Comparison of ENCODE assay signal across 16 cellular contexts in genomic region chr9:136558373-136558772, GRCh38. TPM values are rescaled to one million over a fixed set of nuclear protein-coding genes. Genes with fewer than 3 reads are reported as not detected.
DNase-seq lines count a peak whose midpoint lies in the region; ATAC-seq, FAIRE-seq and TF ChIP-seq lines count a peak whose summit lies in the region.
"Had no signal": no experiment of that assay in that cellular context is flagged by ENCODE, and none has a peak within 500 bp of the region (broad histone marks: within the 10 kb centered on the region; RNA-seq: fewer than 3 reads in every experiment).

No MANE protein-coding gene starts in this region.

- H3K27me3 Mint-ChIP-seq in Caco-2 (ENCODE audit: insufficient read depth, unreplicated experiment): no peaks in the 10 kb centered on the region
- H3K27me3 Mint-ChIP-seq in natural killer cell treated with Interleukin-12 subunit alpha and Interleukin-12 subunit beta and Interleukin-15 and Interleukin-18, amount 100 ng/mL, for 72 hours: no peaks in the 10 kb centered on the region
- H3K27me3 Mint-ChIP-seq in activated T-helper 17 cell treated with anti-CD3 and anti-CD28 coated beads, Interleukin-2, amount 50 U/mL, for 72 hours: no peaks in the 10 kb centered on the region

- H3K4me1 Mint-ChIP-seq in Caco-2 (ENCODE audit: low read depth, unreplicated experiment): no peaks in the 10 kb centered on the region
- H3K4me1 Mint-ChIP-seq in natural killer cell treated with Interleukin-12 subunit alpha and Interleukin-12 subunit beta and Interleukin-15 and Interleukin-18, amount 100 ng/mL, for 72 hours (ENCODE audit: low read depth in 2 of 2): peaks cover 11 to 13% of the 10 kb centered on the region in 2 donors
- no peaks in the 10 kb centered on the region for H3K4me1 Mint-ChIP-seq in activated T-helper 17 cell treated with anti-CD3 and anti-CD28 coated beads, Interleukin-2, amount 50 U/mL, for 72 hours

- peak overlapping the region; percentile 32 to 35 for H3K27ac ChIP-seq in breast epithelium
- H3K27ac ChIP-seq: psoas muscle had no signal

- intact Hi-C loops in Caco-2 (cut with micrococcal nuclease; ENCODE audit: unreplicated experiment): no loop called here
- intact Hi-C loops in breast epithelium (cut with DNase I; ENCODE audit: low total_unique reads): loop anchor here (5.0 kb wide), 1 partner anchor 621 kb away; no protein-coding TSS in a partner anchor

- DNase-seq in Caco-2 (no peak), NB4 (ENCODE audit: low read depth) (peak; percentile 73), breast epithelium (ENCODE audit: low spot score in 2 of 2) (no peak), D721Med (ENCODE audit: insufficient read length, low spot score) (no peak), iPS-NIHi7 (ENCODE audit: extremely low spot score) (no peak)
- no peak for DNase-seq in natural killer cell treated with Interleukin-12 subunit alpha and Interleukin-12 subunit beta and Interleukin-15 and Interleukin-18, amount 100 ng/mL, for 72 hours (ENCODE audit: low spot score)
- no peak for DNase-seq in stimulated activated CD4-positive, alpha-beta T cell treated with anti-CD3 and anti-CD28 coated beads, Interleukin-12 subunit alpha, Interleukin-12 subunit beta, amount 100 ng/mL, for 4 hours
- DNase-seq: activated CD4-positive, alpha-beta T cell treated with anti-CD3 and anti-CD28 coated beads, Interleukin-2, amount 50 U/mL, for 1 hour; activated effector memory CD4-positive, alpha-beta T cell treated with anti-CD3 and anti-CD28 coated beads, Interleukin-2, amount 50 U/mL, for 16 hours; mesendoderm; NCI-H2029 treated with DMSO at 0.1 percent for 48 hours; stimulated activated CD4-positive, alpha-beta T cell treated with anti-CD3 and anti-CD28 coated beads, Interleukin-2, amount 100 ng/mL, for 24 hours; stimulated activated naive CD4-positive, alpha-beta T cell had no signal

- no peak for ATAC-seq in natural killer cell treated with Interleukin-12 subunit alpha and Interleukin-12 subunit beta and Interleukin-15 and Interleukin-18, amount 100 ng/mL, for 72 hours
- ATAC-seq in activated T-helper 17 cell treated with anti-CD3 and anti-CD28 coated beads, Interleukin-2, amount 50 U/mL, for 72 hours (replicated peaks): no peak

- CTCF ChIA-PET in Caco-2 (lab: Charles Lee): no interaction called here

- H3K4me3 Mint-ChIP-seq in Caco-2 (ENCODE audit: unreplicated experiment): no peak overlapping the region
- peak overlapping the region; percentile 19 for H3K4me3 Mint-ChIP-seq in natural killer cell treated with Interleukin-12 subunit alpha and Interleukin-12 subunit beta and Interleukin-15 and Interleukin-18, amount 100 ng/mL, for 72 hours
- no peak overlapping the region for H3K4me3 Mint-ChIP-seq in activated T-helper 17 cell treated with anti-CD3 and anti-CD28 coated beads, Interleukin-2, amount 50 U/mL, for 72 hours

- peak overlapping the region; percentile 0 for H3K27ac Mint-ChIP-seq in Caco-2 (ENCODE audit: unreplicated experiment)
- H3K27ac Mint-ChIP-seq in natural killer cell treated with Interleukin-12 subunit alpha and Interleukin-12 subunit beta and Interleukin-15 and Interleukin-18, amount 100 ng/mL, for 72 hours: peak overlapping the region in 1 of 2 donors; percentile 8
- no peak overlapping the region for H3K27ac Mint-ChIP-seq in activated T-helper 17 cell treated with anti-CD3 and anti-CD28 coated beads, Interleukin-2, amount 50 U/mL, for 72 hours

- H3K36me3 Mint-ChIP-seq in Caco-2 (ENCODE audit: insufficient read depth, unreplicated experiment): peaks cover 26% of the 10 kb centered on the region
- no peaks in the 10 kb centered on the region for H3K36me3 Mint-ChIP-seq in natural killer cell treated with Interleukin-12 subunit alpha and Interleukin-12 subunit beta and Interleukin-15 and Interleukin-18, amount 100 ng/mL, for 72 hours
- H3K36me3 Mint-ChIP-seq in activated T-helper 17 cell treated with anti-CD3 and anti-CD28 coated beads, Interleukin-2, amount 50 U/mL, for 72 hours (ENCODE audit: low read depth): no peaks in the 10 kb centered on the region

- H3K9me3 Mint-ChIP-seq in Caco-2 (ENCODE audit: unreplicated experiment): peaks cover 24% of the 10 kb centered on the region
- H3K9me3 Mint-ChIP-seq in natural killer cell treated with Interleukin-12 subunit alpha and Interleukin-12 subunit beta and Interleukin-15 and Interleukin-18, amount 100 ng/mL, for 72 hours: no peaks in the 10 kb centered on the region
- no peaks in the 10 kb centered on the region for H3K9me3 Mint-ChIP-seq in activated T-helper 17 cell treated with anti-CD3 and anti-CD28 coated beads, Interleukin-2, amount 50 U/mL, for 72 hours

- no peak for FAIRE-seq in D721Med (lab: Jason Lieb, UNC)
- FAIRE-seq: endometrium had no signal

- no TSS peak for BruUV-seq in Caco-2 (replicated peaks; lab: Mats Ljungman, UMichigan)

- POLR2A ChIA-PET in Caco-2 (lab: Charles Lee): interaction anchor here (0.6 kb wide), 1 partner anchor 776 kb away, joined by 6 read pairs; no protein-coding TSS in a partner anchor

- TF ChIP-seq POLR2A in NB4 (IDR thresholded peaks at IDR 0.05; ENCODE audit: extremely low read depth, insufficient read length) (no peak), breast epithelium (IDR thresholded peaks at IDR 0.05) (no peak)

- peaks cover 33% of the 10 kb centered on the region for H3K9me3 ChIP-seq in Caco-2
- H3K9me3 ChIP-seq in breast epithelium: peaks cover 0 to 5% of the 10 kb centered on the region in 2 donors
- H3K9me3 ChIP-seq: psoas muscle had no signal

- H3K4me3 ChIP-seq in Caco-2 (ENCODE audit: low read depth, low read length) (no peak overlapping the region), NB4 (ENCODE audit: low read depth, low read length) (no peak overlapping the region), breast epithelium (no peak overlapping the region)
- H3K4me3 ChIP-seq: psoas muscle had no signal

- TF ChIP-seq CTCF in Caco-2 (IDR thresholded peaks at IDR 0.05; ENCODE audit: insufficient read depth in 1 of 2, low read depth in 1 of 2, low read length in 1 of 2, severe bottlenecking in 1 of 2, unreplicated experiment in 1 of 2) (no peak), NB4 (IDR thresholded peaks at IDR 0.05; ENCODE audit: low read depth, low read length) (no peak), breast epithelium (IDR thresholded peaks at IDR 0.05) (no peak), D721Med (IDR thresholded peaks at IDR 0.05; ENCODE audit: insufficient read depth, missing control alignments) (no peak)

- H3K27me3 ChIP-seq in Caco-2 (replicated peaks; ENCODE audit: control insufficient read depth, insufficient read depth, low read length) (no peaks in the 10 kb centered on the region), breast epithelium (no peaks in the 10 kb centered on the region)

- no peaks in the 10 kb centered on the region for H3K36me3 ChIP-seq in Caco-2 (ENCODE audit: control insufficient read depth, insufficient read depth, low read length)
- H3K36me3 ChIP-seq in breast epithelium: no peaks in the 10 kb centered on the region

- no peaks in the 10 kb centered on the region for H3K4me1 ChIP-seq in Caco-2
- H3K4me1 ChIP-seq in breast epithelium: peaks cover 5 to 14% of the 10 kb centered on the region in 2 donors

RNA-seq across cellular contexts. Expression of gene NOTCH1, which starts 12.5 kb away (rescaled TPM):
- total RNA-seq in Caco-2 (2022): 5.5 and 6.3 TPM in 2 replicates
- total RNA-seq in breast epithelium: 10 to 100 TPM; 12.6 to 33.8 (median 21.1) TPM
- total RNA-seq in natural killer cell treated with Interleukin-12 subunit alpha and Interleukin-12 subunit beta and Interleukin-15 and Interleukin-18, amount 100 ng/mL, for 72 hours: 10 to 100 TPM; 57.3 to 85.0 TPM
- total RNA-seq in activated T-helper 17 cell treated with anti-CD3 and anti-CD28 coated beads, Interleukin-2, amount 50 U/mL, for 72 hours: 10 to 100 TPM; 63.8 to 65.9 TPM
